8 cellular contexts compared by ENCODE assay signal in genomic region chr5:108381034-108381954, GRCh38. TPM values are rescaled to one million over a fixed set of nuclear protein-coding genes. Genes with fewer than 3 reads are reported as not detected.
DNase-seq lines count a peak whose midpoint lies in the region; ATAC-seq and TF ChIP-seq lines count a peak whose summit lies in the region.

No MANE protein-coding gene starts in this region.

- peak overlapping the region; percentile 82 for H3K4me3 ChIP-seq in ACC112 (ENCODE audit: low read depth, low read length)
- H3K4me3 ChIP-seq in mononuclear cell (ENCODE audit: low read length) = peak overlapping the region; percentile 83

- ATAC-seq in GM18505 (IDR thresholded peaks at IDR 0.05; ENCODE audit: unreplicated experiment) (peak; percentile 49), HG02970 (IDR thresholded peaks at IDR 0.05; ENCODE audit: low FRiP score, unreplicated experiment) (peak; percentile 48)

- H3K27ac Mint-ChIP-seq in endothelial cell (ENCODE audit: unreplicated experiment) = peak overlapping the region; percentile 22

- H3K27me3 ChIP-seq in ACC112 (ENCODE audit: insufficient read depth, low read length) = no peaks in the 10 kb centered on the region
- no peaks in the 10 kb centered on the region for H3K27me3 ChIP-seq in mononuclear cell (ENCODE audit: insufficient read depth, low read length)

- peak overlapping the region; percentile 54 for H2AFZ ChIP-seq in ACC112 (ENCODE audit: low read length, unreplicated experiment)

- H3K36me3 ChIP-seq in ACC112 (ENCODE audit: insufficient read depth, low read length) = no peaks in the 10 kb centered on the region

- H3K4me1 ChIP-seq in ACC112 (ENCODE audit: control insufficient read depth, insufficient read depth, low read length, unreplicated experiment) (peaks cover 14% of the 10 kb centered on the region), mononuclear cell (ENCODE audit: insufficient read depth, low read length) (peaks cover 25% of the 10 kb centered on the region)

- peak overlapping the region; percentile 86 for H3K27ac ChIP-seq in ACC112 (ENCODE audit: low read depth, low read length)

- peaks cover 17% of the 10 kb centered on the region for H3K4me1 Mint-ChIP-seq in endothelial cell (ENCODE audit: unreplicated experiment)

- H3K9me3 Mint-ChIP-seq in endothelial cell (ENCODE audit: unreplicated experiment) = no peaks in the 10 kb centered on the region

- TF ChIP-seq POLR2A in GM18505 (IDR thresholded peaks at IDR 0.05; ENCODE audit: borderline replicate concordance, extremely low read depth, insufficient read depth, insufficient read length) = no peak

- peak; percentile 14 for DNase-seq in NCI-H510A (lab: John Stamatoyannopoulos, UW)
- peak; percentile 26 for DNase-seq in activated CD8-positive, alpha-beta memory T cell treated with anti-CD3 and anti-CD28 coated beads, Interleukin-2, amount 50 U/mL, for 24 hours (ENCODE audit: extremely low read depth)
- DNase-seq in endothelial cell (ENCODE audit: low spot score) = peak; percentile 63
- peak; percentile 63 to 69 for DNase-seq in stimulated activated CD8-positive, alpha-beta memory T cell treated with anti-CD3 and anti-CD28 coated beads, Interleukin-2, amount 100 ng/mL, for 48 hours (ENCODE audit: low read depth in 2 of 2)

- H3K79me2 ChIP-seq in ACC112 (ENCODE audit: control insufficient read depth, insufficient read depth, low read length, unreplicated experiment) = peaks cover 17% of the 10 kb centered on the region

- TF ChIP-seq CTCF in endothelial cell (IDR thresholded peaks at IDR 0.05; ENCODE audit: unreplicated experiment) = no peak

- H3K4me3 Mint-ChIP-seq in endothelial cell (ENCODE audit: unreplicated experiment) = peak overlapping the region; percentile 79

- H3K36me3 Mint-ChIP-seq in endothelial cell (ENCODE audit: low read depth, unreplicated experiment) = peaks cover 10% of the 10 kb centered on the region

- H3K27me3 Mint-ChIP-seq in endothelial cell (ENCODE audit: unreplicated experiment) = peaks cover 12% of the 10 kb centered on the region

- H3K9me3 ChIP-seq in mononuclear cell (ENCODE audit: low read depth, low read length) = peaks cover 3% of the 10 kb centered on the region

RNA-seq across cellular contexts. Expression of gene FBXL17, which starts 0.6 kb away (rescaled TPM):
- total RNA-seq in endothelial cell (ENCODE audit: unreplicated experiment) = 14.9 TPM
- total RNA-seq in mononuclear cell = 19.3 TPM

Comparison
In these comparisons a context has a peak if more than half of its experiments do, and no peak if none do; other contexts are left out.
1. Peak in every context shown above with its lines: DNase-seq, ATAC-seq, H3K4me3 ChIP-seq and H3K27ac ChIP-seq.
2. DNase-seq: peak in every context shown above with its lines; median percentile 66 in stimulated activated CD8-positive, alpha-beta memory T cell treated with anti-CD3 and anti-CD28 coated beads, Interleukin-2, amount 100 ng/mL, for 48 hours; 63 in endothelial cell; 26 in activated CD8-positive, alpha-beta memory T cell treated with anti-CD3 and anti-CD28 coated beads, Interleukin-2, amount 50 U/mL, for 24 hours; 14 in NCI-H510A.